8 cellular contexts compared by ENCODE assay signal in the genomic region with DNA sequence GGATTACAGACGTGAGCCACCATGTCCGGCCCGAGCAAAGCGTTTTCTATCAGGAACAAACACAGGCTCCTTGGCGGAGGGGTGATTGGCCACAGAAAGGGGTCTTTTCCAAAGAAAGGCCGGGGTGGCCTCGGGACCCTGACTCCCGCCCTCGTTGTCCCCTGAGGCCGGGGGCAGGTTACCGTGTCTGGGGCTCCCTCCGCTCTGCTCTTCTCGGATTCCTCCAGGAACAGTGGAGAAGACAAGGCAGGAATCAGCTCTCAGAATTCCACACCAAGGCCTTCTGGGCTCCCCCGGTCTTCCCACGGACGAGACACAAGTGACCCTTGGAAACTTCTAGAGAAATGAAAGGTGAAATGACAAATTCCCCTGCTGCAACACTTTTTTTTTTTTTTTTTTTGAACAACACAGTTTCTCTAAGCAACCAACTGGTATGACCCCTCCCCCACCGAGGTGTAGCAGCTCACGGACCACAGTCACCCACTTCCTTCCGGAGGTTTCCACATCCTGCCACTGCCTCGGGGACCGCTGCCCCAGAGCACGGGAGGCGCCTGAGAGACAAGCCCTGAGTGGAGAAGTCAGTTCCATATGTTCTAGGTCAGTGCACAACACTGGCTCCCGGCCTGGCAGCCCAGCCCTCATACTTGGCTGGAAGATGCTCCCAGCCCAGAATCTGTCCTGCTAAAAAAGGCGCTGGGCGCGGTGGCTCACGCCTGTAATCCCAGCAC. TPM values are rescaled to one million over a fixed set of nuclear protein-coding genes. Genes with fewer than 3 reads are reported as not detected.
A peak's percentile ranks its signal among the peaks of the same experiment; 100 is the strongest.
DNase-seq lines count a peak whose midpoint lies in the region; ATAC-seq, FAIRE-seq and TF ChIP-seq lines count a peak whose summit lies in the region.

No MANE protein-coding gene starts in this region.

- H3K9me3 ChIP-seq in CD8-positive, alpha-beta memory T cell (ENCODE audit: low read length) = no peaks in the 10 kb centered on the region
- no peaks in the 10 kb centered on the region for H3K9me3 ChIP-seq in right atrium auricular region

- no peaks in the 10 kb centered on the region for H3K27me3 ChIP-seq in CD8-positive, alpha-beta memory T cell (ENCODE audit: insufficient read depth, low read length, poor library complexity, severe bottlenecking)
- no peaks in the 10 kb centered on the region for H3K27me3 ChIP-seq in right atrium auricular region

- H3K27me3 Mint-ChIP-seq in CD8-positive, alpha-beta memory T cell = peaks cover 0 to 7% of the 10 kb centered on the region in 2 donors
- peaks cover 8% of the 10 kb centered on the region for H3K27me3 Mint-ChIP-seq in HFFc6 (ENCODE audit: insufficient read depth)

- H3K4me1 Mint-ChIP-seq in CD8-positive, alpha-beta memory T cell = peaks cover 70 to 78% (median 75%) of the 10 kb centered on the region in 3 donors
- peaks cover 20% of the 10 kb centered on the region for H3K4me1 Mint-ChIP-seq in HFFc6 (ENCODE audit: low read depth)

- peak overlapping the region; percentile 88 to 99 (median 97) for H3K4me3 Mint-ChIP-seq in CD8-positive, alpha-beta memory T cell
- H3K4me3 Mint-ChIP-seq in HFFc6 = no peak overlapping the region

- peaks cover 8% of the 10 kb centered on the region for H3K36me3 ChIP-seq in CD8-positive, alpha-beta memory T cell (ENCODE audit: insufficient read depth, low read length)
- H3K36me3 ChIP-seq in right atrium auricular region = no peaks in the 10 kb centered on the region

- POLR2A ChIA-PET in CD8-positive, alpha-beta memory T cell (lab: Charles Lee) = interaction anchor here (0.6 to 1.4 kb wide), 10 partner anchors 10 to 467 kb away, joined by 3 to 17 read pairs (median 5); a partner anchor contains a TSS

- TF ChIP-seq CTCF in HFFc6 (IDR thresholded peaks at IDR 0.05) (no peak), right atrium auricular region (IDR thresholded peaks at IDR 0.05) (no peak)

- CTCF ChIA-PET in CD8-positive, alpha-beta memory T cell (lab: Charles Lee) = interaction anchor here (0.7 to 6.2 kb wide), 5 partner anchors 9 to 188 kb away, joined by 3 to 49 read pairs (median 3); a partner anchor contains a TSS

- peak overlapping the region; percentile 94 to 100 (median 98) for H3K27ac Mint-ChIP-seq in CD8-positive, alpha-beta memory T cell
- H3K27ac Mint-ChIP-seq in HFFc6 = peak overlapping the region; percentile 42; the same call in 1 of the 2 replicates

- peaks cover 0 to 4% (median 2%) of the 10 kb centered on the region in 5 donors for H3K9me3 Mint-ChIP-seq in CD8-positive, alpha-beta memory T cell
- H3K9me3 Mint-ChIP-seq in HFFc6 = no peaks in the 10 kb centered on the region

- peak; percentile 87 for FAIRE-seq in RCC 7860 (lab: Jason Lieb, UNC)

- peaks cover 4 to 39% (median 5%) of the 10 kb centered on the region in 3 donors for H3K36me3 Mint-ChIP-seq in CD8-positive, alpha-beta memory T cell
- H3K36me3 Mint-ChIP-seq in HFFc6 (ENCODE audit: low read depth) = peaks cover 4% of the 10 kb centered on the region

- peak overlapping the region; percentile 83 for H3K4me3 ChIP-seq in CD8-positive, alpha-beta memory T cell (ENCODE audit: low read length)
- H3K4me3 ChIP-seq in right atrium auricular region = peak overlapping the region in 1 of 2 donors; percentile 11

- ATAC-seq in GM19023 (IDR thresholded peaks at IDR 0.05; ENCODE audit: unreplicated experiment) = no peak

- DNase-seq in CD8-positive, alpha-beta memory T cell = peak; percentile 87 to 98 (median 96)
- DNase-seq in HFFc6 (peak; percentile 28), RCC 7860 (ENCODE audit: low spot score) (peak; percentile 95), right atrium auricular region (ENCODE audit: low spot score) (peak; percentile 76), iPS-NIHi11 (ENCODE audit: low spot score) (no peak)
- peak; percentile 88 for DNase-seq in activated T-helper 9 cell treated with anti-CD3 and anti-CD28 coated beads, Interleukin-2, amount 50 U/mL, for 16 hours (ENCODE audit: low read depth)
- DNase-seq in stimulated activated CD4-positive, alpha-beta T cell treated with anti-CD3 and anti-CD28 coated beads, Interleukin-4, amount 100 ng/mL, for 24 hours = peak; percentile 94

- H3K4me1 ChIP-seq in CD8-positive, alpha-beta memory T cell (ENCODE audit: insufficient read depth, low read length) = peaks cover 77% of the 10 kb centered on the region
- peaks cover 0 to 41% of the 10 kb centered on the region in 2 donors for H3K4me1 ChIP-seq in right atrium auricular region

- peak overlapping the region; percentile 99 for H3K27ac ChIP-seq in CD8-positive, alpha-beta memory T cell (ENCODE audit: low read depth, low read length)
- H3K27ac ChIP-seq in right atrium auricular region = peak overlapping the region; percentile 46 to 49

RNA-seq across cellular contexts. Expression of a gene that starts 11.0 kb away (rescaled TPM):
- 100 to 1,000 TPM; 171 to 188 TPM for total RNA-seq in CD8-positive, alpha-beta memory T cell
- 106 TPM for polyA plus RNA-seq in CD8-positive, alpha-beta memory T cell
- total RNA-seq in HFFc6 (2021; fragmentation: NEBNext Ultra II Directional; extraction: Animal tissue kit (Norgen Biotek cat#: 25700)) = 10 to 100 TPM; 47.1 to 52.6 (median 51.2) TPM
- 10 to 100 TPM; 19.7 to 29.4 TPM for total RNA-seq in right atrium auricular region

RNA-seq across cellular contexts. Expression of a gene that starts 11.6 kb away (rescaled TPM):
- 1 to 10 TPM; 8.9 to 9.7 TPM for total RNA-seq in CD8-positive, alpha-beta memory T cell
- polyA plus RNA-seq in CD8-positive, alpha-beta memory T cell = 0.58 TPM
- total RNA-seq in HFFc6 (2021; fragmentation: NEBNext Ultra II Directional; extraction: Animal tissue kit (Norgen Biotek cat#: 25700)) = 1 to 10 TPM in 5 of 6 experiments, under 1 TPM in 1; 0.68 to 1.9 (median 1.5) TPM
- total RNA-seq in right atrium auricular region = 1 to 10 TPM in 1 of 2 donors, under 1 TPM in 1; 0.67 to 1.4 TPM

RNA-seq across cellular contexts. Expression of a gene that starts 34.1 kb away (rescaled TPM):
- 100 to 1,000 TPM; 137 to 147 TPM for total RNA-seq in CD8-positive, alpha-beta memory T cell
- 50.8 TPM for polyA plus RNA-seq in CD8-positive, alpha-beta memory T cell
- total RNA-seq in HFFc6 (2021; fragmentation: NEBNext Ultra II Directional; extraction: Animal tissue kit (Norgen Biotek cat#: 25700)) = 10 to 100 TPM; 61.5 to 82.9 (median 65.2) TPM
- total RNA-seq in right atrium auricular region = 100 to 1,000 TPM in 1 of 2 donors, 10 to 100 TPM in 1; 90.3 to 107 TPM
